1 cellular context compared by ENCODE assay signal in the genomic region with DNA sequence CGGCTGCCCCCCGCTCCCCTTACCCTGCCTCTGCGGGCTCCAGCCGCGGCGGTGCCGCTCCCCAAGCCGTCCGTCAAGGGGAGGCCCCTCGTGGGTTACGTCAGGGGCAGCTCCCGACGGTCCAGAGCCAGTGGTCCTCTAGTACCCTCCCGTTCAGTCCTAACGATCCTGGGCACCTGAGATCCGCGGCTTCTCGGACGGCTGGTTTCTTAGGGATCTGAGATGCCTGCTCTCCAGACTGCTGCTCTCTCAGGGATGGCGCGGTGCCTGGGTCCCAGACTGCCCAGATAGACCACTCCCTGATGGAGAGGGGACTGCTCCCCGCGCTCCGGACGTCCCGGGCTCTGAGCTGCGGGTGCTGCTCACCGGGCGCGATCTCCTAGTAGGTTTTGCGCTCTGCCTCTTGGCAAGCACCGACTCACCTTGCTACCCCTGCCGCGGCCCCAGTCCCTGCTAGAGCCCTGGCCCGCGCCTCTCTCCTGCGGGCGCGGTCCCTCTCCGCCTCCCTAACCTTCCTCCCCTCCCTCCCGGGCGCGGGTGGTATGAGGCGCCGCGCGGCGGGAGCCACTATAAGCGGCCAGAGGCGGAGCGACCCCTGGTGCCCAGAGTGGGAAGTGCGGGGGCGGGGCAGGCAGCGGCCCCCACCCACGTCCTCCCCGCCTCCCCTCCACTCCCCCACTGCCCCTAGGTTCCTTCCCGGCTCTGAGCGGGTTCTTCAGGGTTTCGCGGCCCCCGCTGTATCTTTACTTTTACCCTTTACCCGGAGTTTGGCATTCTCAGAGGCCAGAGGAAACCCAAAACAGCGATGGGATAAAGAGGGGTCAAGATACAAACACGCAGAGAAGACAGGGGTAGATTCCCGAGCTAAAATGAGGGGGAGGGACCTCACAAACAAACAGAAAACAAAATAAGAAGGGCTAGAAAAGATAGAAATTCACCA.
TF ChIP-seq lines count a peak whose summit lies in the region.

TSS of gene C1QL4 (minus strand) at position 544 of the 940 bp plus-strand sequence. CDS start 711 bp downstream, outside the sequence.

TF ChIP-seq in HCT116, 20 proteins besides CTCF, POLR2A, EP300 and RAD21 (continued from another document):
- TF ChIP-seq ATF3 (IDR thresholded peaks at IDR 0.05) (no peak), SRF (IDR thresholded peaks at IDR 0.05; ENCODE audit: low read depth) (no peak), POLR2AphosphoS5 (IDR thresholded peaks at IDR 0.05; ENCODE audit: low read depth, low read length) (peak; percentile 81), SP1 (IDR thresholded peaks at IDR 0.05; ENCODE audit: low read depth) (no peak), EZH2 (IDR thresholded peaks at IDR 0.05) (no peak), EGR1 (IDR thresholded peaks at IDR 0.05; ENCODE audit: low read depth) (peak; percentile 90), JUND (IDR thresholded peaks at IDR 0.05) (no peak)
- TF ChIP-seq, protein P1, sequence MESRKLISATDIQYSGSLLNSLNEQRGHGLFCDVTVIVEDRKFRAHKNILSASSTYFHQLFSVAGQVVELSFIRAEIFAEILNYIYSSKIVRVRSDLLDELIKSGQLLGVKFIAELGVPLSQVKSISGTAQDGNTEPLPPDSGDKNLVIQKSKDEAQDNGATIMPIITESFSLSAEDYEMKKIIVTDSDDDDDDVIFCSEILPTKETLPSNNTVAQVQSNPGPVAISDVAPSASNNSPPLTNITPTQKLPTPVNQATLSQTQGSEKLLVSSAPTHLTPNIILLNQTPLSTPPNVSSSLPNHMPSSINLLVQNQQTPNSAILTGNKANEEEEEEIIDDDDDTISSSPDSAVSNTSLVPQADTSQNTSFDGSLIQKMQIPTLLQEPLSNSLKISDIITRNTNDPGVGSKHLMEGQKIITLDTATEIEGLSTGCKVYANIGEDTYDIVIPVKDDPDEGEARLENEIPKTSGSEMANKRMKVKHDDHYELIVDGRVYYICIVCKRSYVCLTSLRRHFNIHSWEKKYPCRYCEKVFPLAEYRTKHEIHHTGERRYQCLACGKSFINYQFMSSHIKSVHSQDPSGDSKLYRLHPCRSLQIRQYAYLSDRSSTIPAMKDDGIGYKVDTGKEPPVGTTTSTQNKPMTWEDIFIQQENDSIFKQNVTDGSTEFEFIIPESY (IDR thresholded peaks at IDR 0.05; ENCODE audit: extremely low read depth, insufficient replicate concordance, low read length) = no peak
- TF ChIP-seq, protein P2, sequence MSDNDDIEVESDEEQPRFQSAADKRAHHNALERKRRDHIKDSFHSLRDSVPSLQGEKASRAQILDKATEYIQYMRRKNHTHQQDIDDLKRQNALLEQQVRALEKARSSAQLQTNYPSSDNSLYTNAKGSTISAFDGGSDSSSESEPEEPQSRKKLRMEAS (IDR thresholded peaks at IDR 0.05) = no peak
